ENCODE assay signal across 8 cellular contexts in genomic region chr3:44339181-44339741, GRCh38. TPM values are rescaled to one million over a fixed set of nuclear protein-coding genes. Genes with fewer than 3 reads are reported as not detected.
DNase-seq lines count a peak whose midpoint lies in the region; ATAC-seq and TF ChIP-seq lines count a peak whose summit lies in the region.

No MANE protein-coding gene starts in this region.

- H3K4me3 ChIP-seq in BE2C (ENCODE audit: low read depth, low read length): peak overlapping the region; percentile 83
- H3K4me3 ChIP-seq in dorsolateral prefrontal cortex: peak overlapping the region; percentile 60 to 97 (median 85)

- peaks cover 12 to 38% (median 33%) of the 10 kb centered on the region in 4 donors for H3K4me1 Mint-ChIP-seq in naive thymus-derived CD8-positive, alpha-beta T cell

- DNase-seq in BE2C: no peak
- DNase-seq in dorsolateral prefrontal cortex: no peak
- DNase-seq in naive thymus-derived CD8-positive, alpha-beta T cell: no peak
- DNase-seq in ecto neural progenitor cell (ENCODE audit: low spot score): no peak
- no peak for DNase-seq in NCI-H146 treated with DMSO at 0.1 percent for 48 hours (lab: John Stamatoyannopoulos, UW; ENCODE audit: unreplicated experiment)

- no peaks in the 10 kb centered on the region for H3K9me3 Mint-ChIP-seq in naive thymus-derived CD8-positive, alpha-beta T cell

- H3K9me3 ChIP-seq in BE2C (no peaks in the 10 kb centered on the region), KOPT-K1 (ENCODE audit: insufficient read depth, low read length, poor library complexity, severe bottlenecking) (no peaks in the 10 kb centered on the region)

- no peaks in the 10 kb centered on the region for H3K4me1 ChIP-seq in BE2C

- H3K27ac Mint-ChIP-seq in naive thymus-derived CD8-positive, alpha-beta T cell: peak overlapping the region; percentile 87 to 99 (median 98)

- TF ChIP-seq CTCF in BE2C (IDR thresholded peaks at IDR 0.05; ENCODE audit: low read depth, low read length) (no peak), dorsolateral prefrontal cortex (IDR thresholded peaks at IDR 0.05 in 54 of 56, conservative IDR thresholded peaks at IDR 0.05 in 2 of 56; ENCODE audit: low read depth in 1 of 56, partially characterized antibody in 56 of 56) (no peak)

- H3K27ac ChIP-seq in KOPT-K1 (ENCODE audit: low read depth, low read length, poor library complexity, severe bottlenecking) (peak overlapping the region; percentile 95), dorsolateral prefrontal cortex (peak overlapping the region in 57 of 59 donors; percentile 84 to 100 (median 98))

- intact Hi-C loops in dorsolateral prefrontal cortex (cut with DNase I): loop anchor here (2.0 to 10.0 kb wide), 6 partner anchors 136 to 1348 kb away; partner anchors contain the start of genes ZNF445 (in 2 of the 2), ANO10 (in 1 of the 2), EXOSC7 (in 1 of the 2) and SACM1L (in 1 of the 2)

- H3K27me3 Mint-ChIP-seq in naive thymus-derived CD8-positive, alpha-beta T cell: peaks cover 0 to 1% (median 0%) of the 10 kb centered on the region in 5 donors

- H3K36me3 ChIP-seq in BE2C (no peaks in the 10 kb centered on the region), KOPT-K1 (ENCODE audit: insufficient read depth, low read length) (no peaks in the 10 kb centered on the region; the same call in 1 of the 2 replicates)

- H3K4me3 Mint-ChIP-seq in naive thymus-derived CD8-positive, alpha-beta T cell: peak overlapping the region; percentile 92 to 99 (median 97)

- H3K27me3 ChIP-seq in BE2C (no peaks in the 10 kb centered on the region), dorsolateral prefrontal cortex (no peaks in the 10 kb centered on the region)

- no peak for ATAC-seq in naive thymus-derived CD8-positive, alpha-beta T cell
- no peak for ATAC-seq in HG02623 (IDR thresholded peaks at IDR 0.05; ENCODE audit: unreplicated experiment)
- ATAC-seq in HG03354 (IDR thresholded peaks at IDR 0.05; ENCODE audit: poor library complexity, severe bottlenecking, unreplicated experiment): no peak

- POLR2A ChIA-PET in naive thymus-derived CD8-positive, alpha-beta T cell (lab: Charles Lee): interaction anchor here (0.6 to 1.7 kb wide), 7 partner anchors 61 to 1350 kb away, joined by 3 to 23 read pairs (median 4); partner anchors contain the start of genes SACM1L, ZKSCAN7 and ZNF445

- peaks cover 0 to 6% (median 0%) of the 10 kb centered on the region in 3 donors for H3K36me3 Mint-ChIP-seq in naive thymus-derived CD8-positive, alpha-beta T cell

RNA-seq across cellular contexts. Expression of gene TCAIM, which starts 0.7 kb away (rescaled TPM):
- polyA plus RNA-seq in BE2C (2012; ENCODE audit: insufficient read depth, insufficient read length, low read depth): 6.7 TPM
- 10 to 100 TPM; 24.2 to 49.5 (median 35.3) TPM for total RNA-seq in dorsolateral prefrontal cortex
- total RNA-seq in naive thymus-derived CD8-positive, alpha-beta T cell: 10 to 100 TPM; 19.5 to 23.7 TPM
- polyA plus RNA-seq in naive thymus-derived CD8-positive, alpha-beta T cell: 10 to 100 TPM; 12.1 to 14.0 (median 13.1) TPM
